10 cellular contexts compared by ENCODE assay signal in genomic region chr4:9141050-9141449, GRCh38. TPM values are rescaled to one million over a fixed set of nuclear protein-coding genes. Genes with fewer than 3 reads are reported as not detected.
A peak's percentile ranks its signal among the peaks of the same experiment; 100 is the strongest.
DNase-seq lines count a peak whose midpoint lies in the region; ATAC-seq, FAIRE-seq and TF ChIP-seq lines count a peak whose summit lies in the region.
"Not testable (repeated sequence)": the region's sequence is repeated elsewhere in the genome, so short reads cannot be mapped to it uniquely, and the experiment has no call there.
"Had no signal": no experiment of that assay in that cellular context is flagged by ENCODE, and none has a peak within 500 bp of the region (broad histone marks: within the 10 kb centered on the region; RNA-seq: fewer than 3 reads in every experiment).

No MANE protein-coding gene starts in this region.

- dilution Hi-C loops in IMR-90 (cut with HindIII; ENCODE audit: low sequenced_read_pairs, unreplicated experiment) = not testable (repeated sequence)

- H4K8ac ChIP-seq in IMR-90 (ENCODE audit: low read depth in 2 of 2, low read length in 2 of 2) = not testable (repeated sequence)

- FAIRE-seq in A549 (lab: Jason Lieb, UNC) = not testable (repeated sequence)

- not testable (repeated sequence) for H3K9me1 ChIP-seq in IMR-90 (ENCODE audit: insufficient read depth, low read length)

- BruUV-seq in IMR-90 (replicated peaks; lab: Mats Ljungman, UMichigan) = not testable (repeated sequence)

- TF ChIP-seq RAD21 in A549 (conservative IDR thresholded peaks at IDR 0.05 in 1 of 2, IDR thresholded peaks at IDR 0.05 in 1 of 2); IMR-90 (IDR thresholded peaks at IDR 0.05; ENCODE audit: low read length): not testable (repeated sequence)

- not testable (repeated sequence) for H4K91ac ChIP-seq in IMR-90 (ENCODE audit: insufficient read depth, low read depth, low read length)

- H4K20me1 ChIP-seq in IMR-90 (ENCODE audit: insufficient read depth, low read length) = not testable (repeated sequence)

- H2BK5ac ChIP-seq in IMR-90 (ENCODE audit: low read depth, low read length, poor library complexity, severe bottlenecking) = not testable (repeated sequence)

- H2AK9ac ChIP-seq in IMR-90 (replicated peaks; ENCODE audit: low read depth, low read length, poor library complexity) = not testable (repeated sequence)

- WGBS in A549 (ENCODE audit: missing lambda C conversion rate) = 77% methylated on average over 11 of the region's 11 CpGs
- 97% methylated on average over 5 of the region's 11 CpGs; no CpG with 5 or more reads in 1 of the 2 experiments for WGBS in IMR-90 (ENCODE audit: extremely low coverage in 2 of 2, insufficient read length in 1 of 2), 2 experiments

- intact Hi-C loops in IMR-90 (cut with micrococcal nuclease); activated CD4-positive, alpha-beta T cell treated with anti-CD3 and anti-CD28 coated beads, Interleukin-2, amount 10 ng/mL, durations not matched to agents 24 days and 14 days (cut with micrococcal nuclease); colonic mucosa (cut with DNase I): not testable (repeated sequence)

- not testable (repeated sequence) for H3K79me1 ChIP-seq in IMR-90 (ENCODE audit: low read depth in 1 of 2, low read length in 2 of 2)

- TF ChIP-seq POLR2A in A549 (IDR thresholded peaks at IDR 0.05; ENCODE audit: low read length); IMR-90 (IDR thresholded peaks at IDR 0.05; ENCODE audit: low read depth, low read length): not testable (repeated sequence)

- not testable (repeated sequence) for ATAC-seq in A549; IMR-90 (ENCODE audit: low read depth)

- not testable (repeated sequence) for H3K4me1 ChIP-seq in A549; IMR-90 (ENCODE audit: control insufficient read depth, insufficient read depth, low read length); colonic mucosa; right atrium auricular region

- not testable (repeated sequence) for H3K4ac ChIP-seq in IMR-90 (ENCODE audit: low read depth, low read length)

- H3K4me1 Mint-ChIP-seq in activated CD4-positive, alpha-beta T cell treated with anti-CD3 and anti-CD28 coated beads, Interleukin-2, amount 10 ng/mL, durations not matched to agents 24 days and 14 days = not testable (repeated sequence)

- H3K9ac ChIP-seq in IMR-90 (ENCODE audit: low read depth, low read length); colonic mucosa (ENCODE audit: low read depth in 2 of 2, low read length in 2 of 2): not testable (repeated sequence)

- H3K27me3 ChIP-seq in IMR-90 (ENCODE audit: control insufficient read depth, insufficient read depth, low read length); colonic mucosa; right atrium auricular region: not testable (repeated sequence)

- CTCF ChIA-PET in A549 (lab: Yijun Ruan, JAX); IMR-90 (lab: Yijun Ruan, JAX): not testable (repeated sequence)

- not testable (repeated sequence) for H4K5ac ChIP-seq in IMR-90 (ENCODE audit: low read depth, low read length)

- not testable (repeated sequence) for DNase-seq in A549 (ENCODE audit: low read depth in 1 of 2, low spot score in 1 of 2); IMR-90
- DNase-seq in activated CD4-positive, alpha-beta T cell treated with anti-CD3 and anti-CD28 coated beads, Interleukin-2, amount 10 ng/mL, durations not matched to agents 24 days and 14 days = peak; percentile 45
- DNase-seq in colonic mucosa = peak; percentile 3
- peak; percentile 18 for DNase-seq in right atrium auricular region (ENCODE audit: low spot score)
- DNase-seq in mesenteric fat pad (ENCODE audit: low spot score) = peak; percentile 33

- H3K27ac Mint-ChIP-seq in activated CD4-positive, alpha-beta T cell treated with anti-CD3 and anti-CD28 coated beads, Interleukin-2, amount 10 ng/mL, durations not matched to agents 24 days and 14 days = not testable (repeated sequence)

- not testable (repeated sequence) for H3K4me3 Mint-ChIP-seq in activated CD4-positive, alpha-beta T cell treated with anti-CD3 and anti-CD28 coated beads, Interleukin-2, amount 10 ng/mL, durations not matched to agents 24 days and 14 days

- not testable (repeated sequence) for H3K36me3 Mint-ChIP-seq in activated CD4-positive, alpha-beta T cell treated with anti-CD3 and anti-CD28 coated beads, Interleukin-2, amount 10 ng/mL, durations not matched to agents 24 days and 14 days (ENCODE audit: low read depth)

- not testable (repeated sequence) for H3K9me3 ChIP-seq in A549; IMR-90 (ENCODE audit: control insufficient read depth, insufficient read depth, low read length); colonic mucosa; right atrium auricular region

- H2BK120ac ChIP-seq in IMR-90 (ENCODE audit: low read depth, low read length) = not testable (repeated sequence)

- H2BK20ac ChIP-seq in IMR-90 (ENCODE audit: low read depth, low read length) = not testable (repeated sequence)

- not testable (repeated sequence) for H2BK15ac ChIP-seq in IMR-90 (ENCODE audit: low read depth, low read length)

- H3K9me3 Mint-ChIP-seq in activated CD4-positive, alpha-beta T cell treated with anti-CD3 and anti-CD28 coated beads, Interleukin-2, amount 10 ng/mL, durations not matched to agents 24 days and 14 days = not testable (repeated sequence)

- not testable (repeated sequence) for TF ChIP-seq EP300 in A549 (IDR thresholded peaks at IDR 0.05)

- H3K14ac ChIP-seq in IMR-90 (replicated peaks; ENCODE audit: low read depth, low read length) = not testable (repeated sequence)

- H3K4me2 ChIP-seq in A549; IMR-90 (ENCODE audit: low read depth, low read length): not testable (repeated sequence)

- not testable (repeated sequence) for TF ChIP-seq CTCF in A549 (IDR thresholded peaks at IDR 0.05); IMR-90 (conservative IDR thresholded peaks at IDR 0.05; ENCODE audit: low read depth, low read length); colonic mucosa (IDR thresholded peaks at IDR 0.05); right atrium auricular region (IDR thresholded peaks at IDR 0.05)

- H3K23ac ChIP-seq in IMR-90 (ENCODE audit: low read depth, low read length) = not testable (repeated sequence)

- POLR2A ChIA-PET in A549 (lab: Yijun Ruan, JAX); IMR-90 (lab: Charles Lee; ENCODE audit: unreplicated experiment): not testable (repeated sequence)

- not testable (repeated sequence) for H3K18ac ChIP-seq in IMR-90 (ENCODE audit: low read depth, low read length)

- H3K27me3 Mint-ChIP-seq in activated CD4-positive, alpha-beta T cell treated with anti-CD3 and anti-CD28 coated beads, Interleukin-2, amount 10 ng/mL, durations not matched to agents 24 days and 14 days = not testable (repeated sequence)

- not testable (repeated sequence) for H2AFZ ChIP-seq in IMR-90 (replicated peaks; ENCODE audit: low read length, poor library complexity)

- H2AK5ac ChIP-seq in IMR-90 (ENCODE audit: low read depth, low read length) = not testable (repeated sequence)

- in situ Hi-C loops in IMR-90 (cut with MboI; ENCODE audit: low sequenced_read_pairs) = not testable (repeated sequence)

- not testable (repeated sequence) for H3K56ac ChIP-seq in IMR-90 (ENCODE audit: extremely low read depth, insufficient read depth, low read length)

- H3K36me3 ChIP-seq in IMR-90 (ENCODE audit: control insufficient read depth, insufficient read depth, low read length); colonic mucosa; right atrium auricular region: not testable (repeated sequence)

- not testable (repeated sequence) for H3K4me3 ChIP-seq in A549; IMR-90 (ENCODE audit: insufficient read depth, low read depth, low read length); colonic mucosa; right atrium auricular region

- H3K27ac ChIP-seq in A549; IMR-90 (ENCODE audit: insufficient read depth, low read length); colonic mucosa; right atrium auricular region: not testable (repeated sequence)

TF ChIP-seq in A549, 52 proteins besides CTCF, POLR2A, EP300 and RAD21:
- TF ChIP-seq MAFK (IDR thresholded peaks at IDR 0.05; ENCODE audit: partially characterized antibody) = peak; percentile 70

TF ChIP-seq in IMR-90, 13 proteins besides CTCF, POLR2A, EP300 and RAD21:
- TF ChIP-seq MAFK (IDR thresholded peaks at IDR 0.05; ENCODE audit: low read depth, low read length) = peak; percentile 43; the same call in 1 of the 2 replicates
TF ChIP-seq in IMR-90: peak in this region for 1; not testable (repeated sequence) for 12.

RNA-seq across cellular contexts. Expression of gene FAM90A26, which starts 29.2 kb away (rescaled TPM):
- polyA plus RNA-seq in A549 (2011; rRNA removed) (not detected in 2 replicates), A549 (2017; fragmentation: RNase III; extraction: RNeasy Plus Mini Kit Qiagen cat#74134 plus additional on column Dnase treatment) (not detected in 3 replicates), IMR-90 (2012; rRNA removed) (not detected in 2 replicates)
- not detected in 2 replicates for polyA plus RNA-seq in A549 (2012; cell fraction: cytosol; rRNA removed)
- not detected in 2 replicates for polyA plus RNA-seq in A549 (2012; cell fraction: nucleus; rRNA removed)
- polyA minus RNA-seq in A549 (2011; rRNA and poly(A)+ RNA removed) = not detected in 2 replicates
- total RNA-seq in IMR-90 (2012; rRNA removed) (not detected in 2 replicates), colonic mucosa (not detected), right atrium auricular region (not detected), mesenteric fat pad (not detected)
- polyA plus RNA-seq in IMR-90 (2012; cell fraction: cytosol; rRNA removed) = not detected in 2 replicates
- polyA plus RNA-seq in IMR-90 (2012; cell fraction: nucleus; rRNA removed; ENCODE audit: low replicate concordance) = not detected in 2 replicates
- not detected in 2 replicates for total RNA-seq in activated CD4-positive, alpha-beta T cell treated with anti-CD3 and anti-CD28 coated beads, Interleukin-2, amount 10 ng/mL, durations not matched to agents 24 days and 14 days
- total RNA-seq: CD8-positive, alpha-beta memory T cell; G401; HFFc6 had no signal
- polyA plus RNA-seq: CD14-positive monocyte; CD8-positive, alpha-beta memory T cell had no signal
